In the genomic region with DNA sequence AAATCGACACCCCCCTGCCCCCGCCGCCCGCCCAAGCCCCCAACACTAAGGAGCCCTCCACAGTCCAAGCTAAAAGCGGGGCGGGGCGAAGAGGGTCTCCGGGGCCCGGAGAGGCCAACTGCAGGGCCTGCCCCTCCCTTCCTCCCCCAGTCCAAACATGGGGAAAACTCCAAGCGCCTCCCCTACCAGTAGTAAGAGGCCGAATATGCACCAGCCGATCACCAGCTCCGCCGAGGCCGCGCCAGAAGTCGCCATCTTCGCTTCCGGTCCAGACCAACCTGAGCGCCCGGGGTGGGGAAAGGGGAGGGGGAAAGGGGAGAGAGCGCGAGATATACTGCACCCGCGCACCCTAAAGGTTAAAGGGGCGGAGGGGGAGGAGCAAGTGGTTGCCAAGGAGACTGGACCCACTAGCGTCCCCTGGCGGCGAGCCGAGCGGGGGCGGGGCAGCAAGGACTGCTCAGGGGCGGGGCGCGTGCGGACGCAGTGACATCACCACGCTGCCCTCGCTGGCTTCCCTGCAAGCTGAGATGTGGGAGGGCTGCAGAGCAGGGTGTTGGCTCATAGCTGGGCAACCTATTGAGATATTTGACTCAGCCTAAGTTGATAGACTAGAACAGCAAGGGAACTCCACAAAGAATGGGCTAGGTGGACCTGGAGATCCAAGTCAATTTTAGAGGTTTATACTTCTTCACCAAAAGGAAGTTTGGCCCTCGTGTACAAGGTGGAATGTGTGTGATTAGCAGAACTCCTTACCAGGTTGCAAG, we compare ENCODE assay signal across 1 cellular context.
TF ChIP-seq lines count a peak whose summit lies in the region.

A gene (minus strand): TSS at position 384 of the 764 bp plus-strand sequence. CDS start 129 bp downstream, at position 255.

TF ChIP-seq in HepG2, 621 proteins besides CTCF, POLR2A, EP300 and RAD21 (continued from another document and continues in another):
- TF ChIP-seq, protein P1, sequence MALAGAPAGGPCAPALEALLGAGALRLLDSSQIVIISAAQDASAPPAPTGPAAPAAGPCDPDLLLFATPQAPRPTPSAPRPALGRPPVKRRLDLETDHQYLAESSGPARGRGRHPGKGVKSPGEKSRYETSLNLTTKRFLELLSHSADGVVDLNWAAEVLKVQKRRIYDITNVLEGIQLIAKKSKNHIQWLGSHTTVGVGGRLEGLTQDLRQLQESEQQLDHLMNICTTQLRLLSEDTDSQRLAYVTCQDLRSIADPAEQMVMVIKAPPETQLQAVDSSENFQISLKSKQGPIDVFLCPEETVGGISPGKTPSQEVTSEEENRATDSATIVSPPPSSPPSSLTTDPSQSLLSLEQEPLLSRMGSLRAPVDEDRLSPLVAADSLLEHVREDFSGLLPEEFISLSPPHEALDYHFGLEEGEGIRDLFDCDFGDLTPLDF (CRISPR knock-in tag; IDR thresholded peaks at IDR 0.05), result 0 out of 2 replicates have a peak, but pooled peaks have one; percentile 19
- peak; percentile 53 for TF ChIP-seq RBM39 (IDR thresholded peaks at IDR 0.05; ENCODE audit: low read depth, low read length, poor library complexity, severe bottlenecking)
- TF ChIP-seq, protein P2, sequence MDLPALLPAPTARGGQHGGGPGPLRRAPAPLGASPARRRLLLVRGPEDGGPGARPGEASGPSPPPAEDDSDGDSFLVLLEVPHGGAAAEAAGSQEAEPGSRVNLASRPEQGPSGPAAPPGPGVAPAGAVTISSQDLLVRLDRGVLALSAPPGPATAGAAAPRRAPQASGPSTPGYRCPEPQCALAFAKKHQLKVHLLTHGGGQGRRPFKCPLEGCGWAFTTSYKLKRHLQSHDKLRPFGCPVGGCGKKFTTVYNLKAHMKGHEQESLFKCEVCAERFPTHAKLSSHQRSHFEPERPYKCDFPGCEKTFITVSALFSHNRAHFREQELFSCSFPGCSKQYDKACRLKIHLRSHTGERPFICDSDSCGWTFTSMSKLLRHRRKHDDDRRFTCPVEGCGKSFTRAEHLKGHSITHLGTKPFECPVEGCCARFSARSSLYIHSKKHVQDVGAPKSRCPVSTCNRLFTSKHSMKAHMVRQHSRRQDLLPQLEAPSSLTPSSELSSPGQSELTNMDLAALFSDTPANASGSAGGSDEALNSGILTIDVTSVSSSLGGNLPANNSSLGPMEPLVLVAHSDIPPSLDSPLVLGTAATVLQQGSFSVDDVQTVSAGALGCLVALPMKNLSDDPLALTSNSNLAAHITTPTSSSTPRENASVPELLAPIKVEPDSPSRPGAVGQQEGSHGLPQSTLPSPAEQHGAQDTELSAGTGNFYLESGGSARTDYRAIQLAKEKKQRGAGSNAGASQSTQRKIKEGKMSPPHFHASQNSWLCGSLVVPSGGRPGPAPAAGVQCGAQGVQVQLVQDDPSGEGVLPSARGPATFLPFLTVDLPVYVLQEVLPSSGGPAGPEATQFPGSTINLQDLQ (CRISPR knock-in tag; IDR thresholded peaks at IDR 0.05), result no peak
- peak; percentile 48; the same call in 1 of the 2 replicates for TF ChIP-seq ZFX (CRISPR knock-in tag; IDR thresholded peaks at IDR 0.05; ENCODE audit: low read depth)
- TF ChIP-seq NR2F1 (CRISPR knock-in tag; IDR thresholded peaks at IDR 0.05), result peak; percentile 77 to 88
- TF ChIP-seq ZNF543 (CRISPR knock-in tag; IDR thresholded peaks at IDR 0.05), result 0 out of 2 replicates have a peak, but pooled peaks have one; percentile 51
- no peak for TF ChIP-seq NFIB (CRISPR knock-in tag; IDR thresholded peaks at IDR 0.05; ENCODE audit: borderline replicate concordance)
- no peak for TF ChIP-seq ZNF775 (CRISPR knock-in tag; IDR thresholded peaks at IDR 0.05; ENCODE audit: borderline replicate concordance)
- TF ChIP-seq, protein P3, sequence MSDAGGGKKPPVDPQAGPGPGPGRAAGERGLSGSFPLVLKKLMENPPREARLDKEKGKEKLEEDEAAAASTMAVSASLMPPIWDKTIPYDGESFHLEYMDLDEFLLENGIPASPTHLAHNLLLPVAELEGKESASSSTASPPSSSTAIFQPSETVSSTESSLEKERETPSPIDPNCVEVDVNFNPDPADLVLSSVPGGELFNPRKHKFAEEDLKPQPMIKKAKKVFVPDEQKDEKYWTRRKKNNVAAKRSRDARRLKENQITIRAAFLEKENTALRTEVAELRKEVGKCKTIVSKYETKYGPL (CRISPR knock-in tag; IDR thresholded peaks at IDR 0.05), result no peak
- TF ChIP-seq KDM2A (CRISPR knock-in tag; IDR thresholded peaks at IDR 0.05; ENCODE audit: borderline replicate concordance, low read depth), result peak; percentile 60; the same call in 1 of the 2 replicates
- no peak for TF ChIP-seq ZNF7 (CRISPR knock-in tag; IDR thresholded peaks at IDR 0.05)
- TF ChIP-seq HOXD1 (CRISPR knock-in tag; IDR thresholded peaks at IDR 0.05), result 0 out of 2 replicates have a peak, but pooled peaks have one; percentile 34
- TF ChIP-seq HNRNPLL (IDR thresholded peaks at IDR 0.05; ENCODE audit: low read depth, low read length, poor library complexity, severe bottlenecking), result peak; percentile 39
- no peak for TF ChIP-seq SIN3A (IDR thresholded peaks at IDR 0.05; ENCODE audit: borderline replicate concordance, low read depth, low read length)
- TF ChIP-seq ZBTB7B (CRISPR knock-in tag; IDR thresholded peaks at IDR 0.05), result no peak
- TF ChIP-seq, protein P4, sequence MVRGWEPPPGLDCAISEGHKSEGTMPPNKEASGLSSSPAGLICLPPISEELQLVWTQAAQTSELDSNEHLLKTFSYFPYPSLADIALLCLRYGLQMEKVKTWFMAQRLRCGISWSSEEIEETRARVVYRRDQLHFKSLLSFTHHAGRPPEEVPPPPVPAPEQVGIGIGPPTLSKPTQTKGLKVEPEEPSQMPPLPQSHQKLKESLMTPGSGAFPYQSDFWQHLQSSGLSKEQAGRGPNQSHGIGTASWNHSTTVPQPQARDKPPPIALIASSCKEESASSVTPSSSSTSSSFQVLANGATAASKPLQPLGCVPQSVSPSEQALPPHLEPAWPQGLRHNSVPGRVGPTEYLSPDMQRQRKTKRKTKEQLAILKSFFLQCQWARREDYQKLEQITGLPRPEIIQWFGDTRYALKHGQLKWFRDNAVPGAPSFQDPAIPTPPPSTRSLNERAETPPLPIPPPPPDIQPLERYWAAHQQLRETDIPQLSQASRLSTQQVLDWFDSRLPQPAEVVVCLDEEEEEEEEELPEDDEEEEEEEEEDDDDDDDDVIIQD (CRISPR knock-in tag; IDR thresholded peaks at IDR 0.05; ENCODE audit: low read depth), result peak; percentile 78
- TF ChIP-seq, protein P5, sequence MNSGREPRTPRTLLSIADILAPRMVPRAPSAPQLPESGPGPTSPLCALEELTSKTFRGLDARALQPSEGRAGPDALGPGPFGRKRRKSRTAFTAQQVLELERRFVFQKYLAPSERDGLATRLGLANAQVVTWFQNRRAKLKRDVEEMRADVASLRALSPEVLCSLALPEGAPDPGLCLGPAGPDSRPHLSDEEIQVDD (CRISPR knock-in tag; IDR thresholded peaks at IDR 0.05; ENCODE audit: borderline replicate concordance), result no peak
- 0 out of 2 replicates have a peak, but pooled peaks have one; percentile 61 for TF ChIP-seq ZNF746 (CRISPR knock-in tag; IDR thresholded peaks at IDR 0.05)
- TF ChIP-seq, protein P6, sequence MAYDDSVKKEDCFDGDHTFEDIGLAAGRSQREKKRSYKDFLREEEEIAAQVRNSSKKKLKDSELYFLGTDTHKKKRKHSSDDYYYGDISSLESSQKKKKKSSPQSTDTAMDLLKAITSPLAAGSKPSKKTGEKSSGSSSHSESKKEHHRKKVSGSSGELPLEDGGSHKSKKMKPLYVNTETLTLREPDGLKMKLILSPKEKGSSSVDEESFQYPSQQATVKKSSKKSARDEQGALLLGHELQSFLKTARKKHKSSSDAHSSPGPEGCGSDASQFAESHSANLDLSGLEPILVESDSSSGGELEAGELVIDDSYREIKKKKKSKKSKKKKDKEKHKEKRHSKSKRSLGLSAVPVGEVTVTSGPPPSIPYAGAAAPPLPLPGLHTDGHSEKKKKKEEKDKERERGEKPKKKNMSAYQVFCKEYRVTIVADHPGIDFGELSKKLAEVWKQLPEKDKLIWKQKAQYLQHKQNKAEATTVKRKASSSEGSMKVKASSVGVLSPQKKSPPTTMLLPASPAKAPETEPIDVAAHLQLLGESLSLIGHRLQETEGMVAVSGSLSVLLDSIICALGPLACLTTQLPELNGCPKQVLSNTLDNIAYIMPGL (CRISPR knock-in tag; IDR thresholded peaks at IDR 0.05; ENCODE audit: borderline replicate concordance in 1 of 2, low read depth in 1 of 2), result peak; percentile 48 to 51; a peak in 2 of 4 replicates
- no peak for TF ChIP-seq ARNTL (CRISPR knock-in tag; IDR thresholded peaks at IDR 0.05)
- peak; percentile 80; the same call in 1 of the 2 replicates for TF ChIP-seq CHD2 (IDR thresholded peaks at IDR 0.05; ENCODE audit: low read depth, low read length)
- TF ChIP-seq ZNF766 (CRISPR knock-in tag; IDR thresholded peaks at IDR 0.05; ENCODE audit: borderline replicate concordance), result peak; percentile 30; the same call in 1 of the 2 replicates
- peak; percentile 85 for TF ChIP-seq HOXA3 (CRISPR knock-in tag; IDR thresholded peaks at IDR 0.05)
- TF ChIP-seq NCOA2 (CRISPR knock-in tag; IDR thresholded peaks at IDR 0.05), result 0 out of 2 replicates have a peak, but pooled peaks have one; percentile 10
- no peak for TF ChIP-seq HDAC6 (IDR thresholded peaks at IDR 0.05; ENCODE audit: low read depth, low read length)
- TF ChIP-seq SRSF9 (IDR thresholded peaks at IDR 0.05; ENCODE audit: borderline replicate concordance, insufficient read depth, low read depth, low read length, poor library complexity, severe bottlenecking), result no peak
- no peak for TF ChIP-seq SMAD3 (CRISPR knock-in tag; IDR thresholded peaks at IDR 0.05)
- no peak for TF ChIP-seq ZNF549 (CRISPR knock-in tag; IDR thresholded peaks at IDR 0.05)
- TF ChIP-seq THAP11 (CRISPR knock-in tag; IDR thresholded peaks at IDR 0.05), result peak; percentile 76
- TF ChIP-seq, protein P7, sequence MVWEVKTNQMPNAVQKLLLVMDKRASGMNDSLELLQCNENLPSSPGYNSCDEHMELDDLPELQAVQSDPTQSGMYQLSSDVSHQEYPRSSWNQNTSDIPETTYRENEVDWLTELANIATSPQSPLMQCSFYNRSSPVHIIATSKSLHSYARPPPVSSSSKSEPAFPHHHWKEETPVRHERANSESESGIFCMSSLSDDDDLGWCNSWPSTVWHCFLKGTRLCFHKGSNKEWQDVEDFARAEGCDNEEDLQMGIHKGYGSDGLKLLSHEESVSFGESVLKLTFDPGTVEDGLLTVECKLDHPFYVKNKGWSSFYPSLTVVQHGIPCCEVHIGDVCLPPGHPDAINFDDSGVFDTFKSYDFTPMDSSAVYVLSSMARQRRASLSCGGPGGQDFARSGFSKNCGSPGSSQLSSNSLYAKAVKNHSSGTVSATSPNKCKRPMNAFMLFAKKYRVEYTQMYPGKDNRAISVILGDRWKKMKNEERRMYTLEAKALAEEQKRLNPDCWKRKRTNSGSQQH (CRISPR knock-in tag; IDR thresholded peaks at IDR 0.05; ENCODE audit: low read depth), result no peak
- TF ChIP-seq ZNF557 (CRISPR knock-in tag; IDR thresholded peaks at IDR 0.05), result peak; percentile 24; the same call in 1 of the 2 replicates
- TF ChIP-seq, protein P8, sequence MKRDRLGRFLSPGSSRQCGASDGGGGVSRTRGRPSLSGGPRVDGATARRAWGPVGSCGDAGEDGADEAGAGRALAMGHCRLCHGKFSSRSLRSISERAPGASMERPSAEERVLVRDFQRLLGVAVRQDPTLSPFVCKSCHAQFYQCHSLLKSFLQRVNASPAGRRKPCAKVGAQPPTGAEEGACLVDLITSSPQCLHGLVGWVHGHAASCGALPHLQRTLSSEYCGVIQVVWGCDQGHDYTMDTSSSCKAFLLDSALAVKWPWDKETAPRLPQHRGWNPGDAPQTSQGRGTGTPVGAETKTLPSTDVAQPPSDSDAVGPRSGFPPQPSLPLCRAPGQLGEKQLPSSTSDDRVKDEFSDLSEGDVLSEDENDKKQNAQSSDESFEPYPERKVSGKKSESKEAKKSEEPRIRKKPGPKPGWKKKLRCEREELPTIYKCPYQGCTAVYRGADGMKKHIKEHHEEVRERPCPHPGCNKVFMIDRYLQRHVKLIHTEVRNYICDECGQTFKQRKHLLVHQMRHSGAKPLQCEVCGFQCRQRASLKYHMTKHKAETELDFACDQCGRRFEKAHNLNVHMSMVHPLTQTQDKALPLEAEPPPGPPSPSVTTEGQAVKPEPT (CRISPR knock-in tag; IDR thresholded peaks at IDR 0.05; ENCODE audit: low read depth), result no peak
- TF ChIP-seq RFX3 (CRISPR knock-in tag; IDR thresholded peaks at IDR 0.05), result peak; percentile 95
- TF ChIP-seq, protein P9, sequence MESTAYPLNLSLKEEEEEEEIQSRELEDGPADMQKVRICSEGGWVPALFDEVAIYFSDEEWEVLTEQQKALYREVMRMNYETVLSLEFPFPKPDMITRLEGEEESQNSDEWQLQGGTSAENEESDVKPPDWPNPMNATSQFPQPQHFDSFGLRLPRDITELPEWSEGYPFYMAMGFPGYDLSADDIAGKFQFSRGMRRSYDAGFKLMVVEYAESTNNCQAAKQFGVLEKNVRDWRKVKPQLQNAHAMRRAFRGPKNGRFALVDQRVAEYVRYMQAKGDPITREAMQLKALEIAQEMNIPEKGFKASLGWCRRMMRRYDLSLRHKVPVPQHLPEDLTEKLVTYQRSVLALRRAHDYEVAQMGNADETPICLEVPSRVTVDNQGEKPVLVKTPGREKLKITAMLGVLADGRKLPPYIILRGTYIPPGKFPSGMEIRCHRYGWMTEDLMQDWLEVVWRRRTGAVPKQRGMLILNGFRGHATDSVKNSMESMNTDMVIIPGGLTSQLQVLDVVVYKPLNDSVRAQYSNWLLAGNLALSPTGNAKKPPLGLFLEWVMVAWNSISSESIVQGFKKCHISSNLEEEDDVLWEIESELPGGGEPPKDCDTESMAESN (CRISPR knock-in tag; conservative IDR thresholded peaks at IDR 0.05), result 0 out of 2 replicates have a peak, but pooled peaks have one; percentile 27
- TF ChIP-seq RXRA (CRISPR knock-in tag; IDR thresholded peaks at IDR 0.05), result 0 out of 2 replicates have a peak, but pooled peaks have one; percentile 27
- no peak for TF ChIP-seq NFYC (CRISPR knock-in tag; IDR thresholded peaks at IDR 0.05)
- TF ChIP-seq SIN3B (IDR thresholded peaks at IDR 0.05; ENCODE audit: low read length), result no peak
- TF ChIP-seq, protein P10, sequence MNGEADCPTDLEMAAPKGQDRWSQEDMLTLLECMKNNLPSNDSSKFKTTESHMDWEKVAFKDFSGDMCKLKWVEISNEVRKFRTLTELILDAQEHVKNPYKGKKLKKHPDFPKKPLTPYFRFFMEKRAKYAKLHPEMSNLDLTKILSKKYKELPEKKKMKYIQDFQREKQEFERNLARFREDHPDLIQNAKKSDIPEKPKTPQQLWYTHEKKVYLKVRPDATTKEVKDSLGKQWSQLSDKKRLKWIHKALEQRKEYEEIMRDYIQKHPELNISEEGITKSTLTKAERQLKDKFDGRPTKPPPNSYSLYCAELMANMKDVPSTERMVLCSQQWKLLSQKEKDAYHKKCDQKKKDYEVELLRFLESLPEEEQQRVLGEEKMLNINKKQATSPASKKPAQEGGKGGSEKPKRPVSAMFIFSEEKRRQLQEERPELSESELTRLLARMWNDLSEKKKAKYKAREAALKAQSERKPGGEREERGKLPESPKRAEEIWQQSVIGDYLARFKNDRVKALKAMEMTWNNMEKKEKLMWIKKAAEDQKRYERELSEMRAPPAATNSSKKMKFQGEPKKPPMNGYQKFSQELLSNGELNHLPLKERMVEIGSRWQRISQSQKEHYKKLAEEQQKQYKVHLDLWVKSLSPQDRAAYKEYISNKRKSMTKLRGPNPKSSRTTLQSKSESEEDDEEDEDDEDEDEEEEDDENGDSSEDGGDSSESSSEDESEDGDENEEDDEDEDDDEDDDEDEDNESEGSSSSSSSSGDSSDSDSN (CRISPR knock-in tag; IDR thresholded peaks at IDR 0.05), result peak; percentile 56
- TF ChIP-seq GATAD1 (CRISPR knock-in tag; IDR thresholded peaks at IDR 0.05), result peak; percentile 47; the same call in 1 of the 2 replicates
- peak; percentile 70 for TF ChIP-seq TEAD3 (CRISPR knock-in tag; optimal IDR thresholded peaks at IDR 0.05; ENCODE audit: borderline replicate concordance)
- TF ChIP-seq ZNF101 (CRISPR knock-in tag; IDR thresholded peaks at IDR 0.05; ENCODE audit: borderline replicate concordance, low read depth), result no peak
- TF ChIP-seq RFX1 (IDR thresholded peaks at IDR 0.05), result peak; percentile 84
- peak; percentile 58; the same call in 1 of the 2 replicates for TF ChIP-seq FOSL2 (CRISPR knock-in tag; IDR thresholded peaks at IDR 0.05)
- peak; percentile 49 for TF ChIP-seq HNF4A (CRISPR knock-in tag; IDR thresholded peaks at IDR 0.05)
